ENCODE assay signal across 19 cellular contexts in the genomic region with DNA sequence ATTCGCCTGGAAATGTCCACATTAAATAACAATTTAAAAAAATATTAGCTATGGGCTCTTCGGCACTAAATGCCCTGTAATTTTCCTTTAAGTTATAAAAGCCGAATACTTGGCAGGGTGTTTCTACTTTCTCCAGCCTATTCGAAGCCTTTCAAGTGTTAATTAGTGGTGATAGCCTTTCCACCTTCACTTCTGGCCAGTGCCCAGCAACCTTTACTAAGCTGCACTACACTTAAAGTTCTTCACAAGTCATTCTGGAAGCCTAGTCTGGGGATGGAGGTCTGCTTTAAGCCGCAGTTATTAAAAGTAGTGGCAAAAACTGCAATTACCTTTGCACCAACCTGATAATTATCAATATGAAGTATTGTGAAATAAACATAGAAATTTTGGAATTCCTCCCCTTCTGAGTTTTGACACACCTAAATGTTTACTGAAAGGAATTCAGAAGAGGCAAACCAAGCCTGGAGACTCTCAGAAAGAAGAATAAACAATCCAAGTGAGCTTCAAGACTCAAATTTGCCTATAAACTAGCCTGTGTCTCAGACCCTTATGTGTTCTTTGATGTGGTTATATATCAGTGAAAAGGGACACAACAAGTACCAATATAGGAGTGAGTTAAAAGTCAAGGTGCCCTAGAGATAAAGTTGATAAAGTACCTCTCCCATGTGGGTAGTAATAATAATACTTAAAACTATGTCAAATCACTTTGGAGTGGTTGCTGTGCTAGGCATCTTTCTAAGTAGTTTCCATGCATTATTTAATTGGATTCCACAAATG.
"Had no signal": no experiment of that assay in that cellular context is flagged by ENCODE, and none has a peak within 500 bp of the region (broad histone marks: within the 10 kb centered on the region; RNA-seq: fewer than 3 reads in every experiment).

No MANE protein-coding gene starts in this region.

- H3K27ac ChIP-seq: epithelial cell of prostate, esophagus muscularis mucosa, gastrocnemius medialis, pancreas, tibial artery, upper lobe of left lung, vagina had no signal

- ATAC-seq: gastrocnemius medialis; left cardiac atrium; natural killer cell treated with Interleukin-12 subunit alpha and Interleukin-12 subunit beta and Interleukin-15 and Interleukin-18, amount 100 ng/mL, for 72 hours; pancreas; right cardiac atrium had no signal

- H3K9me3 ChIP-seq: esophagus muscularis mucosa, gastrocnemius medialis, pancreas, tibial artery, upper lobe of left lung, vagina had no signal

- H3K27me3 ChIP-seq: esophagus muscularis mucosa, gastrocnemius medialis, pancreas, tibial artery, upper lobe of left lung, vagina had no signal

- DNase-seq: cortex of kidney; effector memory CD4-positive, alpha-beta T cell; gastrocnemius medialis; kidney; left cardiac atrium; occipital lobe; pancreas; right cardiac atrium; stimulated activated CD4-positive, alpha-beta T cell treated with anti-CD3 and anti-CD28 coated beads, Interleukin-2, amount 100 ng/mL, for 48 hours; tibial artery had no signal

- H3K4me3 ChIP-seq: esophagus muscularis mucosa, gastrocnemius medialis, pancreas, smooth muscle cell, tibial artery, upper lobe of left lung, vagina had no signal

- H3K4me1 ChIP-seq: gastrocnemius medialis, pancreas, tibial artery, vagina had no signal

- H3K36me3 Mint-ChIP-seq: mesothelial cell of epicardium had no signal

- H3K27me3 Mint-ChIP-seq: natural killer cell treated with Interleukin-12 subunit alpha and Interleukin-12 subunit beta and Interleukin-15 and Interleukin-18, amount 100 ng/mL, for 72 hours; progenitor cell of endocrine pancreas; stimulated activated naive CD8-positive, alpha-beta T cell treated with anti-CD3 and anti-CD28 coated beads, Interleukin-15, Interleukin-2, amounts not matched to agents 100 ng/mL and 50 ng/mL, for 24 hours had no signal

- H3K4me3 Mint-ChIP-seq: mesothelial cell of epicardium; natural killer cell treated with Interleukin-12 subunit alpha and Interleukin-12 subunit beta and Interleukin-15 and Interleukin-18, amount 100 ng/mL, for 72 hours; stimulated activated naive CD8-positive, alpha-beta T cell treated with anti-CD3 and anti-CD28 coated beads, Interleukin-15, Interleukin-2, amounts not matched to agents 100 ng/mL and 50 ng/mL, for 24 hours had no signal

- H3K36me3 ChIP-seq: esophagus muscularis mucosa, gastrocnemius medialis, pancreas, tibial artery, upper lobe of left lung, vagina had no signal

- H3K27ac Mint-ChIP-seq: mesothelial cell of epicardium; natural killer cell treated with Interleukin-12 subunit alpha and Interleukin-12 subunit beta and Interleukin-15 and Interleukin-18, amount 100 ng/mL, for 72 hours; progenitor cell of endocrine pancreas; stimulated activated naive CD8-positive, alpha-beta T cell treated with anti-CD3 and anti-CD28 coated beads, Interleukin-15, Interleukin-2, amounts not matched to agents 100 ng/mL and 50 ng/mL, for 24 hours had no signal
